Comparison of ENCODE assay signal across 1 cellular context in the genomic region with DNA sequence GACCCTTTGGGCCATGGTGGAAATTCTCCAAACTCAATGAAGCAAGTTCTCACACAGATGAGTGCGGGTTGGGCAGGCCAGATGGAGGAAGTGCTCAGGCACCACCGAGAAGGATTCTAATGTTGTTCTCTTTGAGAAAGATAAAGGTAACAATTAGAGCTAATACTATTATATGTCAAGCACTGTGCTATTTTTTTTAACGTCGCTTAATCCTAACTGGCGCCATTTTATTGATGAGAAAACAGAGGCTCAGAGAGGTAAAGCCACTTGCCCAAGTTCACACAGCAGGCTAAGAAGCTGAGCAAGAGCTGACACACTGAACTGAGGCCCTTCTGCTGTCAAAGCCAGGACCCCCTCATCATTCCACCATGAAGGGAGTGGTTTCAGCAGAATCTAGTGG.
TF ChIP-seq lines count a peak whose summit lies in the region.

No MANE protein-coding gene starts in this region.

TF ChIP-seq in GM23338, 12 proteins besides CTCF, POLR2A, EP300 and RAD21 (continued from another document):
- TF ChIP-seq EZH2phosphoT487 (IDR thresholded peaks at IDR 0.05; ENCODE audit: unreplicated experiment) (no peak), JUNB (IDR thresholded peaks at IDR 0.05; ENCODE audit: unreplicated experiment) (no peak), EZH2 (IDR thresholded peaks at IDR 0.05; ENCODE audit: low read depth, unreplicated experiment) (no peak), ZNF331 (CRISPR knock-in tag; IDR thresholded peaks at IDR 0.05; ENCODE audit: low read depth) (no peak)
- TF ChIP-seq, protein P1, sequence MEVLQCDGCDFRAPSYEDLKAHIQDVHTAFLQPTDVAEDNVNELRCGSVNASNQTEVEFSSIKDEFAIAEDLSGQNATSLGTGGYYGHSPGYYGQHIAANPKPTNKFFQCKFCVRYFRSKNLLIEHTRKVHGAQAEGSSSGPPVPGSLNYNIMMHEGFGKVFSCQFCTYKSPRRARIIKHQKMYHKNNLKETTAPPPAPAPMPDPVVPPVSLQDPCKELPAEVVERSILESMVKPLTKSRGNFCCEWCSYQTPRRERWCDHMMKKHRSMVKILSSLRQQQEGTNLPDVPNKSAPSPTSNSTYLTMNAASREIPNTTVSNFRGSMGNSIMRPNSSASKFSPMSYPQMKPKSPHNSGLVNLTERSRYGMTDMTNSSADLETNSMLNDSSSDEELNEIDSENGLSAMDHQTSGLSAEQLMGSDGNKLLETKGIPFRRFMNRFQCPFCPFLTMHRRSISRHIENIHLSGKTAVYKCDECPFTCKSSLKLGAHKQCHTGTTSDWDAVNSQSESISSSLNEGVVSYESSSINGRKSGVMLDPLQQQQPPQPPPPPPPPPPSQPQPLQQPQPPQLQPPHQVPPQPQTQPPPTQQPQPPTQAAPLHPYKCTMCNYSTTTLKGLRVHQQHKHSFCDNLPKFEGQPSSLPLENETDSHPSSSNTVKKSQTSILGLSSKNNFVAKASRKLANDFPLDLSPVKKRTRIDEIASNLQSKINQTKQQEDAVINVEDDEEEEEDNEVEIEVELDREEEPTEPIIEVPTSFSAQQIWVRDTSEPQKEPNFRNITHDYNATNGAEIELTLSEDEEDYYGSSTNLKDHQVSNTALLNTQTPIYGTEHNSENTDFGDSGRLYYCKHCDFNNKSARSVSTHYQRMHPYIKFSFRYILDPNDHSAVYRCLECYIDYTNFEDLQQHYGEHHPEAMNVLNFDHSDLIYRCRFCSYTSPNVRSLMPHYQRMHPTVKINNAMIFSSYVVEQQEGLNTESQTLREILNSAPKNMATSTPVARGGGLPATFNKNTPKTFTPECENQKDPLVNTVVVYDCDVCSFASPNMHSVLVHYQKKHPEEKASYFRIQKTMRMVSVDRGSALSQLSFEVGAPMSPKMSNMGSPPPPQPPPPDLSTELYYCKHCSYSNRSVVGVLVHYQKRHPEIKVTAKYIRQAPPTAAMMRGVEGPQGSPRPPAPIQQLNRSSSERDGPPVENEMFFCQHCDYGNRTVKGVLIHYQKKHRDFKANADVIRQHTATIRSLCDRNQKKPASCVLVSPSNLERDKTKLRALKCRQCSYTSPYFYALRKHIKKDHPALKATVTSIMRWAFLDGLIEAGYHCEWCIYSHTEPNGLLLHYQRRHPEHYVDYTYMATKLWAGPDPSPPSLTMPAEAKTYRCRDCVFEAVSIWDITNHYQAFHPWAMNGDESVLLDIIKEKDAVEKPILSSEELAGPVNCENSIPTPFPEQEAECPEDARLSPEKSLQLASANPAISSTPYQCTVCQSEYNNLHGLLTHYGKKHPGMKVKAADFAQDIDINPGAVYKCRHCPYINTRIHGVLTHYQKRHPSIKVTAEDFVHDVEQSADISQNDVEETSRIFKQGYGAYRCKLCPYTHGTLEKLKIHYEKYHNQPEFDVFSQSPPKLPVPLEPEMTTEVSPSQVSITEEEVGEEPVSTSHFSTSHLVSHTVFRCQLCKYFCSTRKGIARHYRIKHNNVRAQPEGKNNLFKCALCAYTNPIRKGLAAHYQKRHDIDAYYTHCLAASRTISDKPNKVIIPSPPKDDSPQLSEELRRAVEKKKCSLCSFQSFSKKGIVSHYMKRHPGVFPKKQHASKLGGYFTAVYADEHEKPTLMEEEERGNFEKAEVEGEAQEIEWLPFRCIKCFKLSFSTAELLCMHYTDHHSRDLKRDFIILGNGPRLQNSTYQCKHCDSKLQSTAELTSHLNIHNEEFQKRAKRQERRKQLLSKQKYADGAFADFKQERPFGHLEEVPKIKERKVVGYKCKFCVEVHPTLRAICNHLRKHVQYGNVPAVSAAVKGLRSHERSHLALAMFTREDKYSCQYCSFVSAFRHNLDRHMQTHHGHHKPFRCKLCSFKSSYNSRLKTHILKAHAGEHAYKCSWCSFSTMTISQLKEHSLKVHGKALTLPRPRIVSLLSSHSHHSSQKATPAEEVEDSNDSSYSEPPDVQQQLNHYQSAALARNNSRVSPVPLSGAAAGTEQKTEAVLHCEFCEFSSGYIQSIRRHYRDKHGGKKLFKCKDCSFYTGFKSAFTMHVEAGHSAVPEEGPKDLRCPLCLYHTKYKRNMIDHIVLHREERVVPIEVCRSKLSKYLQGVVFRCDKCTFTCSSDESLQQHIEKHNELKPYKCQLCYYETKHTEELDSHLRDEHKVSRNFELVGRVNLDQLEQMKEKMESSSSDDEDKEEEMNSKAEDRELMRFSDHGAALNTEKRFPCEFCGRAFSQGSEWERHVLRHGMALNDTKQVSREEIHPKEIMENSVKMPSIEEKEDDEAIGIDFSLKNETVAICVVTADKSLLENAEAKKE (CRISPR knock-in tag; IDR thresholded peaks at IDR 0.05) = no peak
